2 cellular contexts compared by ENCODE assay signal in genomic region chr1:94935059-94935458, GRCh38.
TF ChIP-seq lines count a peak whose summit lies in the region.

No MANE protein-coding gene starts in this region.

TF ChIP-seq in A549, 52 proteins besides CTCF, POLR2A, EP300 and RAD21 (continued from another document):
- TF ChIP-seq REST (IDR thresholded peaks at IDR 0.05) (no peak), HES2 (IDR thresholded peaks at IDR 0.05) (no peak), TP53 (CRISPR knock-in tag; IDR thresholded peaks at IDR 0.05) (no peak), FOSB (CRISPR knock-in tag; IDR thresholded peaks at IDR 0.05) (no peak), ZNF302 (CRISPR knock-in tag; IDR thresholded peaks at IDR 0.05) (no peak), RARB (CRISPR knock-in tag; IDR thresholded peaks at IDR 0.05) (no peak), NR3C1 (IDR thresholded peaks at IDR 0.05) (no peak), HDAC2 (IDR thresholded peaks at IDR 0.05) (no peak), RFX5 (IDR thresholded peaks at IDR 0.05) (no peak), RNF2 (IDR thresholded peaks at IDR 0.05; ENCODE audit: borderline replicate concordance, low read depth) (no peak), POLR2AphosphoS2 (conservative IDR thresholded peaks at IDR 0.05; ENCODE audit: low read length) (no peak), MAX (IDR thresholded peaks at IDR 0.05) (no peak), FOSL2 (IDR thresholded peaks at IDR 0.05) (no peak), FOSL2 (CRISPR knock-in tag; IDR thresholded peaks at IDR 0.05) (no peak)

TF ChIP-seq in WTC11, 78 proteins besides CTCF, POLR2A, EP300 and RAD21 (continued from another document):
- TF ChIP-seq MLX (CRISPR knock-in tag; IDR thresholded peaks at IDR 0.05): no peak
- no peak for TF ChIP-seq NFYB (CRISPR knock-in tag; conservative IDR thresholded peaks at IDR 0.05; ENCODE audit: low read depth)
- no peak for TF ChIP-seq EMX1 (CRISPR knock-in tag; IDR thresholded peaks at IDR 0.05)
- TF ChIP-seq PRRX2 (CRISPR knock-in tag; IDR thresholded peaks at IDR 0.05): no peak
